9 cellular contexts compared by ENCODE assay signal in the genomic region with DNA sequence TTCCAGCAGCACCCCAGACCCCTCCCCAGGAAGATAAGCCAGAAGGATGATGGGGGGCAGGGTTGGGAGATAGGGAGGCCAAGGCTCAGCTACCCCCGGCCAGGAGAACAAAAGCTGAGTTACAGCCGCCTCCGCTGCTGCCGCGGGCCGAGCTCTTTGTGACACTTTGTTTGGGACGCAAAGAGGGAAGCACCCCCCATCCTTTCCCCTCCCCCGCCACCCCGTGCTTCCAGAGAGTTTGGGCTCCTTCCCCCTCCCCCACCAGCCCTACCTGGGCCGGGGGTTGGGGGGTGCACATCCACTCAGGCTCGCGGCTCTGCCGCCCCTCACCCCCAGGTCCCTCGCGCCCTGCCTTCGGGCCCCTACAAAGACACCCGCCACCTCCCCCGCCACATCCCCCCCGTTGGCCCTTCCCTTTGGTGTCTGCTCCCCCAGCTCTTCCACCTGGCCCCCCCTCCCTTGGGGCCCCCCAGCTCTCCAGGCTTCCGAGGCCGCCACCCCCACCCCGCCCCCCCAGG. TPM values are rescaled to one million over a fixed set of nuclear protein-coding genes. Genes with fewer than 3 reads are reported as not detected.
DNase-seq lines count a peak whose midpoint lies in the region; ATAC-seq lines count a peak whose summit lies in the region.
"Had no signal": no experiment of that assay in that cellular context is flagged by ENCODE, and none has a peak within 500 bp of the region (broad histone marks: within the 10 kb centered on the region; RNA-seq: fewer than 3 reads in every experiment).

No MANE protein-coding gene starts in this region.

- H3K9me2 ChIP-seq in GM23248 (ENCODE audit: insufficient read depth): no peaks in the 10 kb centered on the region

- in situ Hi-C loops in GM23248 (cut with MboI): loop anchor here (10.0 kb wide), 1 partner anchor 83 kb away; no protein-coding TSS in a partner anchor

- H3K36me3 ChIP-seq in GM23248 (ENCODE audit: low read depth): no peaks in the 10 kb centered on the region

- H3K9me3 ChIP-seq in GM23248 (ENCODE audit: low read depth): no peaks in the 10 kb centered on the region

- WGBS in GM23248 (ENCODE audit: low coverage in 1 of 2, low lambda C conversion rate in 2 of 2, missing lambda C conversion rate in 2 of 2), 2 experiments: 7% methylated on average over 8 to 20 of the region's 22 CpGs

- no peak overlapping the region for H3K4me2 ChIP-seq in GM23248 (ENCODE audit: unreplicated experiment)

- peaks cover 35% of the 10 kb centered on the region for H3F3A ChIP-seq in GM23248 (ENCODE audit: insufficient read depth)

- H4K20me1 ChIP-seq in GM23248 (ENCODE audit: insufficient read depth): no peaks in the 10 kb centered on the region

- H3K4me3 ChIP-seq in GM23248: no peak overlapping the region; the same call in none of the 2 replicates

- H3K9ac ChIP-seq in GM23248: no peak overlapping the region

- no peaks in the 10 kb centered on the region for H3K79me2 ChIP-seq in GM23248 (ENCODE audit: insufficient read depth)

- peaks cover 16% of the 10 kb centered on the region for H3K4me1 ChIP-seq in GM23248 (ENCODE audit: insufficient read depth)

- ATAC-seq in sciatic nerve: peak; percentile 41
- no peak for ATAC-seq in HG02938 (IDR thresholded peaks at IDR 0.05; ENCODE audit: unreplicated experiment)
- no peak for ATAC-seq in HG03457 (IDR thresholded peaks at IDR 0.05; ENCODE audit: unreplicated experiment)
- ATAC-seq in HG02759 (IDR thresholded peaks at IDR 0.05; ENCODE audit: unreplicated experiment): no peak

- no peak overlapping the region for H2AFZ ChIP-seq in GM23248

- no peaks in the 10 kb centered on the region for H3K27me3 ChIP-seq in GM23248 (replicated peaks; ENCODE audit: insufficient read depth)

- DNase-seq in GM23248 (no peak), T-helper 9 cell (peak; percentile 30), globus pallidus (ENCODE audit: low spot score) (peak; percentile 35), sciatic nerve (ENCODE audit: low spot score) (no peak), cortex of kidney (lab: John Stamatoyannopoulos, UW) (no peak)

- H3K27ac ChIP-seq in GM23248: peak overlapping the region; percentile 27; the same call in 1 of the 2 replicates

- intact Hi-C loops in sciatic nerve (cut with DNase I): no loop called here

RNA-seq across cellular contexts. Expression of a gene that starts 0.8 kb away (rescaled TPM):
- 15.9 and 24.0 TPM in 2 replicates for total RNA-seq in GM23248 (2014; rRNA removed; shearing (Covaris generic))
- 1.6 and 1.8 TPM in 2 replicates for polyA plus RNA-seq in GM23248 (2016; fragmentation: Nextera tagmentation; extraction: Ambion mirVana)
- 43.2 TPM for total RNA-seq in sciatic nerve

RNA-seq across cellular contexts. Expression of a gene that starts 3.2 kb away (rescaled TPM):
- 0.97 TPM in 1 of 2 replicates, not detected in the other for total RNA-seq in GM23248 (2014; rRNA removed; shearing (Covaris generic))
- polyA plus RNA-seq in GM23248 (2016; fragmentation: Nextera tagmentation; extraction: Ambion mirVana): 0.18 TPM in 1 of 2 replicates, not detected in the other
- total RNA-seq in sciatic nerve: 0.62 TPM
- total RNA-seq: lung microvascular endothelial cell had no signal

RNA-seq across cellular contexts. Expression of a gene that starts 27.6 kb away (rescaled TPM):
- total RNA-seq in GM23248 (2014; rRNA removed; shearing (Covaris generic)): 56.6 and 68.3 TPM in 2 replicates
- polyA plus RNA-seq in GM23248 (2016; fragmentation: Nextera tagmentation; extraction: Ambion mirVana): 22.4 and 23.9 TPM in 2 replicates
- total RNA-seq in sciatic nerve: 91.1 TPM

RNA-seq across cellular contexts. Expression of a gene that starts 40.1 kb away (rescaled TPM):
- not detected in 2 replicates for total RNA-seq in GM23248 (2014; rRNA removed; shearing (Covaris generic))
- not detected in 2 replicates for polyA plus RNA-seq in GM23248 (2016; fragmentation: Nextera tagmentation; extraction: Ambion mirVana)
- not detected for total RNA-seq in sciatic nerve
- total RNA-seq: lung microvascular endothelial cell had no signal

RNA-seq across cellular contexts. Expression of a gene that starts 55.5 kb away (rescaled TPM):
- not detected in 2 replicates for total RNA-seq in GM23248 (2014; rRNA removed; shearing (Covaris generic))
- not detected in 2 replicates for polyA plus RNA-seq in GM23248 (2016; fragmentation: Nextera tagmentation; extraction: Ambion mirVana)
- total RNA-seq in sciatic nerve: not detected
- total RNA-seq: lung microvascular endothelial cell had no signal

Comparison
In these comparisons a context has a peak if more than half of its experiments do, and no peak if none do; other contexts are left out.
1. DNase-seq: peak in T-helper 9 cell (single experiment) and globus pallidus (single experiment); none in GM23248 (single experiment), sciatic nerve (single experiment) and cortex of kidney (single experiment).